34 cellular contexts compared by ENCODE assay signal in the genomic region with DNA sequence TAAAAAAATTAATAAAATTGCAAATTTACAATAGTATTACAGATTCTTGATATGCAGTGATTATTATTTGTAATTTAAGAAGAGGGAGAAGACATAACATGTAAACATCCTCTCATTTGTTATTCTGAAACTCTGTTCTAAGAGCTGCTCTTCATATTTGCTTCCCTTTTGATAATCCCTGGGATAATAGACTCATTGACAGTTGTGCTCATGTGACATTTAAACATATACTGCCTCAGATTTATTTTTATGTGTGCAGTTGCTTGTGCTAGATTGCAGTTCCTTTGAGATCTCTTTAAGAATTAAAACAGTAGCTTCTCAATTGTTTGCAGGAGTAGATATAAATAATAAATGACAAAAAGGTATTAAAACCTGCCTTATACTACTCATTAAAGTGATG.
"Had no signal": no experiment of that assay in that cellular context is flagged by ENCODE, and none has a peak within 500 bp of the region (broad histone marks: within the 10 kb centered on the region; RNA-seq: fewer than 3 reads in every experiment).

No MANE protein-coding gene starts in this region.

- H3K36me3 ChIP-seq: MG63 had no signal

- H3K27ac ChIP-seq: KMS-11 had no signal

- DNase-seq: Karpas-422, Kasumi-1, KG1, MG63, MM.1S, MV-4-11, NCI-H1048, NCI-H1092, NCI-H1092 treated with DMSO at 0.1 percent for 48 hours, NCI-H1105, NCI-H1417, NCI-H1417 treated with DMSO at 0.1 percent for 48 hours, NCI-H1436, NCI-H1436 treated with DMSO at 0.1 percent for 48 hours, NCI-H146, NCI-H1694, NCI-H1694 treated with DMSO at 0.1 percent for 48 hours, NCI-H187, NCI-H187 treated with DMSO at 0.1 percent for 48 hours, NCI-H1930, NCI-H2029, NCI-H2029 treated with DMSO at 0.1 percent for 48 hours, NCI-H2081, NCI-H2081 treated with DMSO at 0.1 percent for 48 hours, NCI-H2107, NCI-H2171, NCI-H2171 treated with DMSO at 0.1 percent for 48 hours, NCI-H2227 treated with DMSO at 0.1 percent for 48 hours, NCI-H226, NCI-H345, NCI-H446, NCI-H446 treated with DMSO at 0.1 percent for 48 hours, NCI-H510A had no signal

- H3K9ac ChIP-seq: KMS-11 had no signal

- H3K9me3 ChIP-seq: MG63 had no signal

- H3K4me3 ChIP-seq: MG63 had no signal
